Comparison of ENCODE assay signal across 24 cellular contexts in genomic region chrX:85359051-85359450, GRCh38. TPM values are rescaled to one million over a fixed set of nuclear protein-coding genes. Genes with fewer than 3 reads are reported as not detected.
"Had no signal": no experiment of that assay in that cellular context is flagged by ENCODE, and none has a peak within 500 bp of the region (broad histone marks: within the 10 kb centered on the region; RNA-seq: fewer than 3 reads in every experiment).

No MANE protein-coding gene starts in this region.

- H3K36me3 ChIP-seq: esophagus squamous epithelium, neutrophil, right atrium auricular region, sigmoid colon, suprapubic skin, thyroid gland, upper lobe of right lung had no signal

- H3K27ac Mint-ChIP-seq: naive thymus-derived CD4-positive, alpha-beta T cell had no signal

- H3K4me3 ChIP-seq: esophagus squamous epithelium, lung, right atrium auricular region, sigmoid colon, skin epidermis, suprapubic skin, thyroid gland, upper lobe of right lung had no signal

- H3K4me3 Mint-ChIP-seq: naive thymus-derived CD4-positive, alpha-beta T cell had no signal

- H3K9me3 ChIP-seq: esophagus squamous epithelium, neutrophil, right atrium auricular region, sigmoid colon, suprapubic skin, thyroid gland, upper lobe of right lung had no signal

- ATAC-seq: foreskin keratinocyte; left cardiac atrium; left ventricle myocardium superior; naive thymus-derived CD4-positive, alpha-beta T cell; stimulated activated naive CD8-positive, alpha-beta T cell treated with anti-CD3 and anti-CD28 coated beads, Interleukin-15, Interleukin-2, amounts not matched to agents 100 U/mL and 50 U/mL, for 24 hours; upper lobe of right lung had no signal

- DNase-seq: dermis blood vessel endothelial cell; esophagus squamous epithelium; foreskin keratinocyte; kidney; left cardiac atrium; left ventricle myocardium superior; mesenchymal stem cell; midbrain; naive thymus-derived CD4-positive, alpha-beta T cell; posterior cingulate gyrus; sigmoid colon; stimulated activated CD4-positive, alpha-beta T cell treated with anti-CD3 and anti-CD28 coated beads, Interleukin-12 subunit alpha, Interleukin-12 subunit beta, amount 100 ng/mL, for 4 hours; stimulated activated CD4-positive, alpha-beta T cell treated with anti-CD3 and anti-CD28 coated beads, Interleukin-2, amount 100 ng/mL, for 48 hours; stimulated activated naive CD8-positive, alpha-beta T cell treated with anti-CD3 and anti-CD28 coated beads, Interleukin-15, Interleukin-2, amounts not matched to agents 100 U/mL and 50 U/mL, for 24 hours; thyroid gland; upper lobe of right lung had no signal

- H3K27ac ChIP-seq: foreskin keratinocyte, neutrophil, right atrium auricular region, sigmoid colon, skin epidermis, suprapubic skin, thyroid gland, upper lobe of right lung had no signal

- H3K4me1 ChIP-seq: esophagus squamous epithelium, foreskin keratinocyte, right atrium auricular region, sigmoid colon, suprapubic skin, thyroid gland, upper lobe of right lung had no signal

- H3K27me3 Mint-ChIP-seq: naive thymus-derived CD4-positive, alpha-beta T cell had no signal

- H3K4me1 Mint-ChIP-seq: naive thymus-derived CD4-positive, alpha-beta T cell had no signal

- H3K36me3 Mint-ChIP-seq: naive thymus-derived CD4-positive, alpha-beta T cell had no signal

- H3K27me3 ChIP-seq: esophagus squamous epithelium, foreskin keratinocyte, neutrophil, right atrium auricular region, sigmoid colon, suprapubic skin, thyroid gland, upper lobe of right lung had no signal

RNA-seq across cellular contexts. Expression of gene POF1B, which starts 20.4 kb away (rescaled TPM):
- total RNA-seq: epithelial cell of proximal tubule, osteoblast had no signal
- polyA plus RNA-seq: neural cell had no signal
